Comparison of ENCODE assay signal across 1 cellular context in genomic region chr7:28065721-28066285, GRCh38.
TF ChIP-seq lines count a peak whose summit lies in the region.

No MANE protein-coding gene starts in this region.

TF ChIP-seq in A549, 52 proteins besides CTCF, POLR2A, EP300 and RAD21 (continued from another document):
- TF ChIP-seq RCOR1 (IDR thresholded peaks at IDR 0.05; ENCODE audit: low read depth, low read length), result no peak
- no peak for TF ChIP-seq USF2 (IDR thresholded peaks at IDR 0.05)
- TF ChIP-seq KDM1A (IDR thresholded peaks at IDR 0.05; ENCODE audit: low read depth), result no peak
- no peak for TF ChIP-seq HMGXB4 (CRISPR knock-in tag; IDR thresholded peaks at IDR 0.05; ENCODE audit: borderline replicate concordance)
- TF ChIP-seq EHMT2 (IDR thresholded peaks at IDR 0.05; ENCODE audit: low read depth), result no peak
- no peak for TF ChIP-seq RNF2 (IDR thresholded peaks at IDR 0.05; ENCODE audit: borderline replicate concordance, low read depth)
